Comparison of ENCODE assay signal across 20 cellular contexts in the genomic region with DNA sequence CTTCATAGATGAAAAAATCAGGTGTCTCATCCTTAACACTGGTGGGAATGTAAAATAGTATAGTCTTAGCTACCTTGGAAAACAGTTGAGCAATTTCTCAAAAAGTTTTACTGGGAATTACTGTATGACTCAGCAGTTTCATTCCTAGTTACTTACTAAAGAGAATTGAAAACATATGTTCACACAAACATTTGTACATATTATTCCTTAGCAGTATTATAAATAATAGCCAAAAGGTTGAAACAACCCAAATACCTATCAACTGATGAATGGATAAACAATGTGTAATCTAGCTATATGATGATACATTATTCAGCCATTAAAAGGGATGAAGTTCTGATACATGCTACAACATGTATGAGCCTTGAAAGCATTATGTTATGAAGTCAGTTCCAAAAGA. TPM values are rescaled to one million over a fixed set of nuclear protein-coding genes. Genes with fewer than 3 reads are reported as not detected.
DNase-seq lines count a peak whose midpoint lies in the region; ATAC-seq and TF ChIP-seq lines count a peak whose summit lies in the region.
"Had no signal": no experiment of that assay in that cellular context is flagged by ENCODE, and none has a peak within 500 bp of the region (broad histone marks: within the 10 kb centered on the region; RNA-seq: fewer than 3 reads in every experiment).

No MANE protein-coding gene starts in this region.

- ATAC-seq in activated CD8-positive, alpha-beta T cell treated with anti-CD3 and anti-CD28 coated beads for 36 hours = no peak
- ATAC-seq: activated CD8-positive, alpha-beta memory T cell treated with anti-CD3 and anti-CD28 coated beads, Interleukin-2, amount 10 ng/mL, durations not matched to agents 7 days and 5 days; Right ventricle myocardium inferior had no signal

- H3K9me3 Mint-ChIP-seq in activated CD8-positive, alpha-beta T cell treated with anti-CD3 and anti-CD28 coated beads for 36 hours = no peaks in the 10 kb centered on the region
- H3K9me3 Mint-ChIP-seq: activated naive CD4-positive, alpha-beta T cell treated with anti-CD3 and anti-CD28 coated beads, Interleukin-2, amount 10 ng/mL, durations not matched to agents 7 days and 5 days; T-helper 1 cell treated with Interleukin-12 subunit alpha and Interleukin-12 subunit beta and Interleukin-4 antibody, amounts not matched to agents 30 μg/mL and 1 μg/mL, for 36 hours had no signal

- intact Hi-C loops in activated CD8-positive, alpha-beta T cell treated with anti-CD3 and anti-CD28 coated beads for 36 hours (cut with micrococcal nuclease) = no loop called here

- peak; percentile 56 for DNase-seq in EL
- peak; percentile 28 for DNase-seq in RPMI7951 (ENCODE audit: low read depth)
- DNase-seq in dedifferentiated amniotic fluid mesenchymal stem cell (ENCODE audit: extremely low spot score) = peak; percentile 84
- peak; percentile 65 for DNase-seq in renal cortical epithelial cell (ENCODE audit: low read depth)
- no peak for DNase-seq in activated CD4-positive, CD25-positive, alpha-beta regulatory T cell treated with anti-CD3 and anti-CD28 coated beads, Interleukin-2, amount 50 U/mL, for 72 hours
- DNase-seq in NCI-H146 treated with DMSO at 0.1 percent for 48 hours (lab: John Stamatoyannopoulos, UW; ENCODE audit: unreplicated experiment) = no peak
- no peak for DNase-seq in activated CD8-positive, alpha-beta T cell treated with anti-CD3 and anti-CD28 coated beads for 36 hours
- DNase-seq in HUDEP-2 (lab: John Stamatoyannopoulos, UW; ENCODE audit: unreplicated experiment in 76 of 76) = no peak
- DNase-seq: activated CD4-positive, CD25-positive, alpha-beta regulatory T cell; activated CD8-positive, alpha-beta memory T cell treated with anti-CD3 and anti-CD28 coated beads, Interleukin-2, amount 10 ng/mL, durations not matched to agents 7 days and 5 days; activated naive CD4-positive, alpha-beta T cell treated with anti-CD3 and anti-CD28 coated beads, Interleukin-2, amount 10 ng/mL, durations not matched to agents 7 days and 5 days; CD4-positive, alpha-beta T cell; cerebellar nuclear complex; H7; kidney glomerular epithelial cell; NCI-H1105 treated with DMSO at 0.1 percent for 48 hours; sigmoid colon; stimulated activated CD4-positive, alpha-beta T cell treated with anti-CD3 and anti-CD28 coated beads, Interleukin-4, amount 100 ng/mL, for 4 hours had no signal

- no peak overlapping the region for H3K4me3 Mint-ChIP-seq in activated CD8-positive, alpha-beta T cell treated with anti-CD3 and anti-CD28 coated beads for 36 hours
- H3K4me3 Mint-ChIP-seq: activated CD8-positive, alpha-beta memory T cell treated with anti-CD3 and anti-CD28 coated beads, Interleukin-2, amount 10 ng/mL, durations not matched to agents 7 days and 5 days; activated naive CD4-positive, alpha-beta T cell treated with anti-CD3 and anti-CD28 coated beads, Interleukin-2, amount 10 ng/mL, durations not matched to agents 7 days and 5 days; CD4-positive, alpha-beta T cell; T-helper 1 cell treated with Interleukin-12 subunit alpha and Interleukin-12 subunit beta and Interleukin-4 antibody, amounts not matched to agents 30 μg/mL and 1 μg/mL, for 36 hours had no signal

- no peaks in the 10 kb centered on the region for H3K4me1 Mint-ChIP-seq in activated CD8-positive, alpha-beta T cell treated with anti-CD3 and anti-CD28 coated beads for 36 hours (ENCODE audit: low read depth)
- H3K4me1 Mint-ChIP-seq: activated CD8-positive, alpha-beta memory T cell treated with anti-CD3 and anti-CD28 coated beads, Interleukin-2, amount 10 ng/mL, durations not matched to agents 7 days and 5 days; activated naive CD4-positive, alpha-beta T cell treated with anti-CD3 and anti-CD28 coated beads, Interleukin-2, amount 10 ng/mL, durations not matched to agents 7 days and 5 days had no signal

- no peaks in the 10 kb centered on the region for H3K36me3 Mint-ChIP-seq in activated CD8-positive, alpha-beta T cell treated with anti-CD3 and anti-CD28 coated beads for 36 hours (ENCODE audit: low read depth)
- H3K36me3 Mint-ChIP-seq: activated CD8-positive, alpha-beta memory T cell treated with anti-CD3 and anti-CD28 coated beads, Interleukin-2, amount 10 ng/mL, durations not matched to agents 7 days and 5 days; activated naive CD4-positive, alpha-beta T cell treated with anti-CD3 and anti-CD28 coated beads, Interleukin-2, amount 10 ng/mL, durations not matched to agents 7 days and 5 days had no signal

- H3K27me3 Mint-ChIP-seq in activated CD8-positive, alpha-beta T cell treated with anti-CD3 and anti-CD28 coated beads for 36 hours = peaks cover 5% of the 10 kb centered on the region
- H3K27me3 Mint-ChIP-seq: activated CD8-positive, alpha-beta memory T cell treated with anti-CD3 and anti-CD28 coated beads, Interleukin-2, amount 10 ng/mL, durations not matched to agents 7 days and 5 days; activated naive CD4-positive, alpha-beta T cell treated with anti-CD3 and anti-CD28 coated beads, Interleukin-2, amount 10 ng/mL, durations not matched to agents 7 days and 5 days had no signal

- TF ChIP-seq CTCF in activated CD8-positive, alpha-beta T cell treated with anti-CD3 and anti-CD28 coated beads for 36 hours (IDR thresholded peaks at IDR 0.05) = no peak

- CTCF ChIA-PET in activated CD8-positive, alpha-beta T cell treated with anti-CD3 and anti-CD28 coated beads for 36 hours (lab: Charles Lee) = no interaction called here

- POLR2A ChIA-PET in activated CD8-positive, alpha-beta T cell treated with anti-CD3 and anti-CD28 coated beads for 36 hours (lab: Charles Lee) = no interaction called here

- H3K27ac Mint-ChIP-seq in activated CD8-positive, alpha-beta T cell treated with anti-CD3 and anti-CD28 coated beads for 36 hours = no peak overlapping the region
- H3K27ac Mint-ChIP-seq: activated CD8-positive, alpha-beta memory T cell treated with anti-CD3 and anti-CD28 coated beads, Interleukin-2, amount 10 ng/mL, durations not matched to agents 7 days and 5 days; activated naive CD4-positive, alpha-beta T cell treated with anti-CD3 and anti-CD28 coated beads, Interleukin-2, amount 10 ng/mL, durations not matched to agents 7 days and 5 days; CD4-positive, alpha-beta T cell; T-helper 1 cell treated with Interleukin-12 subunit alpha and Interleukin-12 subunit beta and Interleukin-4 antibody, amounts not matched to agents 30 μg/mL and 1 μg/mL, for 36 hours had no signal

RNA-seq across cellular contexts. Expression of a gene that starts 41.7 kb away (rescaled TPM):
- total RNA-seq in RPMI7951 (2014; rRNA removed; shearing (Covaris generic)) = not detected in 2 replicates
- total RNA-seq in renal cortical epithelial cell = 0.30 and 0.52 TPM in 2 replicates
- not detected for total RNA-seq in activated CD8-positive, alpha-beta T cell treated with anti-CD3 and anti-CD28 coated beads for 36 hours
- total RNA-seq: activated CD8-positive, alpha-beta memory T cell treated with anti-CD3 and anti-CD28 coated beads, Interleukin-2, amount 10 ng/mL, durations not matched to agents 7 days and 5 days; CD4-positive, alpha-beta T cell; Right ventricle myocardium inferior had no signal

Comparison
In these comparisons a context has a peak if more than half of its experiments do, and no peak if none do; other contexts are left out.
1. DNase-seq: peak in EL (single experiment), RPMI7951 (single experiment), dedifferentiated amniotic fluid mesenchymal stem cell (single experiment) and renal cortical epithelial cell (single experiment); none in activated CD4-positive, CD25-positive, alpha-beta regulatory T cell treated with anti-CD3 and anti-CD28 coated beads, Interleukin-2, amount 50 U/mL, for 72 hours (single experiment), NCI-H146 treated with DMSO at 0.1 percent for 48 hours (single experiment), activated CD8-positive, alpha-beta T cell treated with anti-CD3 and anti-CD28 coated beads for 36 hours (single experiment) and HUDEP-2 (0 of 76).